Comparison of ENCODE assay signal across 7 cellular contexts in genomic region chr4:85968945-85969830, GRCh38.
DNase-seq lines count a peak whose midpoint lies in the region; ATAC-seq and TF ChIP-seq lines count a peak whose summit lies in the region.

No MANE protein-coding gene starts in this region.

- no peaks in the 10 kb centered on the region for H3K27me3 ChIP-seq in brain microvascular endothelial cell (replicated peaks)
- H3K27me3 ChIP-seq in right lobe of liver: no peaks in the 10 kb centered on the region

- peak; percentile 57 for ATAC-seq in HG02870 (IDR thresholded peaks at IDR 0.05; ENCODE audit: unreplicated experiment)
- peak; percentile 69 to 84 (median 80) for ATAC-seq in right lobe of liver
- ATAC-seq in HG03457 (IDR thresholded peaks at IDR 0.05; ENCODE audit: unreplicated experiment): no peak

- TF ChIP-seq POLR2A in right lobe of liver (IDR thresholded peaks at IDR 0.05): no peak

- H3K27ac ChIP-seq in brain microvascular endothelial cell (no peak overlapping the region), right lobe of liver (no peak overlapping the region)

- no peaks in the 10 kb centered on the region for H3K9me3 ChIP-seq in right lobe of liver

- DNase-seq in NCI-H2196 (lab: John Stamatoyannopoulos, UW; ENCODE audit: unreplicated experiment) (peak; percentile 47), brain microvascular endothelial cell (peak; percentile 43), right lobe of liver (no peak), mesenteric fat pad (ENCODE audit: low spot score) (no peak)

- WGBS in right lobe of liver (ENCODE audit: insufficient coverage, low coverage, low lambda C conversion rate, missing lambda C conversion rate): 19% methylated on average over 3 of the region's 3 CpGs

- no peaks in the 10 kb centered on the region for H3K4me1 ChIP-seq in right lobe of liver

- H3K4me3 ChIP-seq in brain microvascular endothelial cell (ENCODE audit: low read depth, low read length) (no peak overlapping the region), right lobe of liver (no peak overlapping the region)

- in situ Hi-C loops in brain microvascular endothelial cell (cut with HindIII; ENCODE audit: low pct_ligation_motif_present, low sequenced_read_pairs): no loop called here

- no peaks in the 10 kb centered on the region for H3K36me3 ChIP-seq in brain microvascular endothelial cell (replicated peaks)
- H3K36me3 ChIP-seq in right lobe of liver: no peaks in the 10 kb centered on the region

- TF ChIP-seq CTCF in GM12874 (IDR thresholded peaks at IDR 0.05; ENCODE audit: insufficient read depth, low read depth, low read length): peak; percentile 21; the same call in 1 of the 2 replicates
- peak; percentile 44 for TF ChIP-seq CTCF in brain microvascular endothelial cell (IDR thresholded peaks at IDR 0.05; ENCODE audit: low read depth, low read length, missing control alignments)
- TF ChIP-seq CTCF in right lobe of liver (IDR thresholded peaks at IDR 0.05): peak; percentile 56 to 57 (median 56)

- intact Hi-C loops in right lobe of liver (cut with DNase I): loop anchor here in 1 of 2 donors (10.0 kb wide), 1 partner anchor 164 kb away; no protein-coding TSS in a partner anchor

Comparison
In these comparisons a context has a peak if more than half of its experiments do, and no peak if none do; other contexts are left out.
1. DNase-seq: peak in NCI-H2196 (single experiment) and brain microvascular endothelial cell (single experiment); none in right lobe of liver (0 of 3) and mesenteric fat pad (single experiment).
2. Peak in every context shown above with its lines, with median percentiles within 50 percentile points of each other: CTCF ChIP-seq.